2 cellular contexts compared by ENCODE assay signal in genomic region chr7:2466675-2467074, GRCh38.
TF ChIP-seq lines count a peak whose summit lies in the region.

No MANE protein-coding gene starts in this region.

TF ChIP-seq in IMR-90, 13 proteins besides CTCF, POLR2A, EP300 and RAD21:
- TF ChIP-seq CEBPB (IDR thresholded peaks at IDR 0.05; ENCODE audit: low read depth, low read length) (peak; percentile 39), CHD1 (IDR thresholded peaks at IDR 0.05; ENCODE audit: low read depth, low read length) (no peak)

TF ChIP-seq in H1, 55 proteins besides CTCF, POLR2A, EP300 and RAD21:
- TF ChIP-seq SP1 (IDR thresholded peaks at IDR 0.05; ENCODE audit: low read depth, low read length) (no peak), CEBPB (IDR thresholded peaks at IDR 0.05; ENCODE audit: low read depth, low read length) (0 out of 2 replicates have a peak, but pooled peaks have one; percentile 17)
